Comparison of ENCODE assay signal across 22 cellular contexts in genomic region chr3:61824553-61825135, GRCh38.
DNase-seq lines count a peak whose midpoint lies in the region; ATAC-seq, FAIRE-seq and TF ChIP-seq lines count a peak whose summit lies in the region.
"Had no signal": no experiment of that assay in that cellular context is flagged by ENCODE, and none has a peak within 500 bp of the region (broad histone marks: within the 10 kb centered on the region; RNA-seq: fewer than 3 reads in every experiment).

No MANE protein-coding gene starts in this region.

- H3K36me3 ChIP-seq in HEK293 (ENCODE audit: control insufficient read depth in 2 of 2, insufficient read depth in 1 of 2, low read length in 2 of 2) (no peaks in the 10 kb centered on the region), GM12878 (ENCODE audit: control insufficient read depth in 2 of 2, insufficient read depth in 2 of 2, low read length in 1 of 2) (no peaks in the 10 kb centered on the region), thyroid gland (no peaks in the 10 kb centered on the region)
- H3K36me3 ChIP-seq in CD8-positive, alpha-beta T cell (ENCODE audit: insufficient read depth, low read length), result no peaks in the 10 kb centered on the region

- H3K27me3 Mint-ChIP-seq in natural killer cell (ENCODE audit: low read depth in 2 of 2), result no peaks in the 10 kb centered on the region
- H3K27me3 Mint-ChIP-seq in CD8-positive, alpha-beta T cell (ENCODE audit: low read depth), result no peaks in the 10 kb centered on the region
- H3K27me3 Mint-ChIP-seq: CD8-positive, alpha-beta memory T cell had no signal

- H3K4me1 Mint-ChIP-seq in natural killer cell, result peaks cover 5 to 18% of the 10 kb centered on the region in 2 donors
- no peaks in the 10 kb centered on the region for H3K4me1 Mint-ChIP-seq in CD8-positive, alpha-beta T cell (ENCODE audit: low read depth)
- H3K4me1 Mint-ChIP-seq: CD8-positive, alpha-beta memory T cell had no signal

- H3K27me3 ChIP-seq in GM12878 (replicated peaks in 1 of 2; ENCODE audit: control insufficient read depth in 2 of 2, insufficient read depth in 2 of 2, low read length in 1 of 2) (no peaks in the 10 kb centered on the region), thyroid gland (no peaks in the 10 kb centered on the region)
- H3K27me3 ChIP-seq in CD8-positive, alpha-beta T cell (ENCODE audit: insufficient read depth, low read length), result no peaks in the 10 kb centered on the region

- POLR2A ChIA-PET in HEK293 (lab: Yijun Ruan, JAX), result no interaction called here
- POLR2A ChIA-PET in GM12878 (lab: Charles Lee), result interaction anchor here (1.1 kb wide), 1 partner anchor 10 kb away, joined by 3 read pairs; no protein-coding TSS in a partner anchor
- POLR2A ChIA-PET in CD8-positive, alpha-beta T cell (lab: Charles Lee), result no interaction called here

- SMC1A ChIA-PET in GM12878 (lab: Charles Lee; ENCODE audit: uncharacterized antibody, unreplicated experiment), result interaction anchor here (1.0 to 1.8 kb wide), 9 partner anchors 10 to 261 kb away, joined by 3 to 7 read pairs (median 4); no protein-coding TSS in a partner anchor

- CTCF ChIA-PET in HEK293 (lab: Yijun Ruan, JAX) (no interaction called here), GM12878 (lab: Yijun Ruan, JAX) (interaction anchor here (1.0 to 1.5 kb wide), 3 partner anchors 8 to 262 kb away, joined by 3 read pairs; no protein-coding TSS in a partner anchor)
- CTCF ChIA-PET in CD8-positive, alpha-beta T cell (lab: Charles Lee), result no interaction called here

- no peak for TF ChIP-seq EP300 in GM12878 (IDR thresholded peaks at IDR 0.05; ENCODE audit: borderline replicate concordance in 1 of 2, control insufficient read depth in 1 of 2, low read depth in 2 of 2, low read length in 2 of 2)

- intact Hi-C loops in GM12878 (cut with micrococcal nuclease; ENCODE audit: unreplicated experiment), result no loop called here
- intact Hi-C loops in thyroid gland (cut with DNase I), result no loop called here
- intact Hi-C loops in natural killer cell (cut with micrococcal nuclease), result no loop called here
- intact Hi-C loops in CD8-positive, alpha-beta T cell (cut with DNase I, micrococcal nuclease), result no loop called here

- H3K9me3 ChIP-seq in HEK293 (ENCODE audit: control insufficient read depth, insufficient read depth, low read depth, low read length) (no peaks in the 10 kb centered on the region), GM12878 (replicated peaks; ENCODE audit: control insufficient read depth, insufficient read depth, low read length) (no peaks in the 10 kb centered on the region), thyroid gland (no peaks in the 10 kb centered on the region)
- no peaks in the 10 kb centered on the region for H3K9me3 ChIP-seq in CD8-positive, alpha-beta T cell (ENCODE audit: low read length)
- H3K9me3 ChIP-seq: SK-N-SH had no signal

- no peaks in the 10 kb centered on the region for H3K79me2 ChIP-seq in GM12878 (ENCODE audit: control insufficient read depth, insufficient read depth, low read length)

- TF ChIP-seq CTCF in HEK293 (tag by site-specific recombination; IDR thresholded peaks at IDR 0.05) (no peak), GM12878 (IDR thresholded peaks at IDR 0.05 in 2 of 3, conservative IDR thresholded peaks at IDR 0.05 in 1 of 3; ENCODE audit: control insufficient read depth in 2 of 3, extremely low read depth in 1 of 3, insufficient read depth in 1 of 3, low read depth in 3 of 3, low read length in 3 of 3) (no peak), thyroid gland (IDR thresholded peaks at IDR 0.05) (no peak), natural killer cell (IDR thresholded peaks at IDR 0.05) (no peak)
- TF ChIP-seq CTCF in CD8-positive, alpha-beta T cell (IDR thresholded peaks at IDR 0.05), result no peak

- no TSS peak for BruUV-seq in GM12878 (replicated peaks; lab: Mats Ljungman, UMichigan)

- no peak overlapping the region for H3K4me3 Mint-ChIP-seq in natural killer cell
- H3K4me3 Mint-ChIP-seq in CD8-positive, alpha-beta T cell, result no peak overlapping the region
- H3K4me3 Mint-ChIP-seq: CD8-positive, alpha-beta memory T cell; H9 had no signal

- FAIRE-seq in GM12878 (lab: Jason Lieb, UNC), result no peak
- FAIRE-seq: HTR-8/SVneo had no signal

- H2AFZ ChIP-seq in GM12878 (ENCODE audit: control insufficient read depth, low read depth, low read length), result no peak overlapping the region

- RAD21 ChIA-PET in GM12878 (lab: Charles Lee; ENCODE audit: unreplicated experiment), result interaction anchor here (0.9 to 2.2 kb wide), 5 partner anchors 10 to 260 kb away, joined by 3 to 7 read pairs (median 4); no protein-coding TSS in a partner anchor

- no peaks in the 10 kb centered on the region for H3K36me3 Mint-ChIP-seq in natural killer cell
- H3K36me3 Mint-ChIP-seq in CD8-positive, alpha-beta T cell, result no peaks in the 10 kb centered on the region

- in situ Hi-C loops in GM12878 (cut with MboI), result no loop called here

- no peaks in the 10 kb centered on the region for H4K20me1 ChIP-seq in GM12878 (ENCODE audit: control insufficient read depth, insufficient read depth)

- no peak for TF ChIP-seq RAD21 in GM12878 (IDR thresholded peaks at IDR 0.05; ENCODE audit: insufficient read depth, low read depth, low read length)

- H3K4me2 ChIP-seq in GM12878 (ENCODE audit: control insufficient read depth, insufficient read depth), result no peak overlapping the region
- H3K4me2 ChIP-seq: SK-N-SH had no signal

- H3K27ac ChIP-seq in HEK293 (ENCODE audit: extremely low read depth, low read depth, low read length) (no peak overlapping the region), GM12878 (ENCODE audit: control insufficient read depth, insufficient read depth) (no peak overlapping the region), thyroid gland (peak overlapping the region; percentile 20 to 62 (median 42))
- no peak overlapping the region for H3K27ac ChIP-seq in CD8-positive, alpha-beta T cell (ENCODE audit: low read depth, low read length)

- no peak overlapping the region for H3K4me3 ChIP-seq in HEK293 (ENCODE audit: low read depth, low read length)
- no peak overlapping the region for H3K4me3 ChIP-seq in GM12878
- no peak overlapping the region for H3K4me3 ChIP-seq in thyroid gland (replicated peaks in 1 of 3)
- no peak overlapping the region for H3K4me3 ChIP-seq in CD8-positive, alpha-beta T cell (ENCODE audit: low read depth, low read length)

- H3K9ac ChIP-seq in GM12878 (ENCODE audit: control insufficient read depth, insufficient read depth, low read length), result no peak overlapping the region
- H3K9ac ChIP-seq: SK-N-SH had no signal

- peaks cover 2 to 3% of the 10 kb centered on the region in 2 donors for H3K9me3 Mint-ChIP-seq in natural killer cell
- H3K9me3 Mint-ChIP-seq in CD8-positive, alpha-beta T cell, result no peaks in the 10 kb centered on the region
- H3K9me3 Mint-ChIP-seq: H9 had no signal

- H3K27ac Mint-ChIP-seq in natural killer cell, result no peak overlapping the region
- no peak overlapping the region for H3K27ac Mint-ChIP-seq in CD8-positive, alpha-beta T cell
- H3K27ac Mint-ChIP-seq: CD8-positive, alpha-beta memory T cell had no signal

- 34% methylated on average over 2 of the region's 2 CpGs for WGBS in GM12878 (ENCODE audit: insufficient coverage, insufficient replicate concordance, low lambda C conversion rate, missing lambda C conversion rate)
- WGBS in thyroid gland, 2 donors, result 74 to 75% methylated on average over 2 of the region's 2 CpGs

- H3K4me1 ChIP-seq in HEK293 (ENCODE audit: control insufficient read depth, insufficient read depth, low read length) (peaks cover 8% of the 10 kb centered on the region), GM12878 (ENCODE audit: control insufficient read depth, insufficient read depth, low read length) (no peaks in the 10 kb centered on the region), thyroid gland (peaks cover 27 to 51% of the 10 kb centered on the region in 2 donors)
- H3K4me1 ChIP-seq in CD8-positive, alpha-beta T cell (ENCODE audit: insufficient read depth, low read length), result no peaks in the 10 kb centered on the region

- DNase-seq in GM12878 (ENCODE audit: low read depth, low spot score) (no peak), kidney tubule cell (ENCODE audit: low spot score) (peak; percentile 78), thyroid gland (peak; percentile 44 to 64), natural killer cell (no peak)
- DNase-seq in CD8-positive, alpha-beta T cell, result no peak
- DNase-seq: C1 segment of cervical spinal cord; CD8-positive, alpha-beta memory T cell; DMS79; H9; IMR-90; MV-4-11; NCI-H1694 treated with DMSO at 0.1 percent for 48 hours; NCI-H446 treated with DMSO at 0.1 percent for 48 hours; NCI-H526 treated with DMSO at 0.1 percent for 48 hours; PC-3; RPMI8226; SHP77 treated with DMSO at 0.1 percent for 48 hours; SK-N-SH had no signal

- TF ChIP-seq POLR2A in GM12878 (IDR thresholded peaks at IDR 0.05; ENCODE audit: low read depth, low read length), result no peak
- no peak for TF ChIP-seq POLR2A in thyroid gland (IDR thresholded peaks at IDR 0.05)

- peak; percentile 65 for ATAC-seq in GM12878
- no peak for ATAC-seq in HG03378 (IDR thresholded peaks at IDR 0.05; ENCODE audit: unreplicated experiment)
- ATAC-seq in natural killer cell, result no peak
- no peak for ATAC-seq in CD8-positive, alpha-beta T cell
- ATAC-seq in HG02973 (IDR thresholded peaks at IDR 0.05; ENCODE audit: unreplicated experiment), result no peak
- ATAC-seq: PC-3 had no signal

TF ChIP-seq in HEK293, 187 proteins besides CTCF, POLR2A, EP300 and RAD21:
- TF ChIP-seq ZNF555 (tag by site-specific recombination; conservative IDR thresholded peaks at IDR 0.05) (no peak), OSR2 (tag by site-specific recombination; IDR thresholded peaks at IDR 0.05) (0 out of 2 replicates have a peak, but pooled peaks have one; percentile 9)
TF ChIP-seq in HEK293: peak in this region for 1.

TF ChIP-seq in GM12878, 131 proteins besides CTCF, POLR2A, EP300 and RAD21 (continues in another document):
- TF ChIP-seq MYC (IDR thresholded peaks at IDR 0.05; ENCODE audit: insufficient read depth, insufficient read length, insufficient replicate concordance, low read length, severe bottlenecking) (no peak), MEF2A (IDR thresholded peaks at IDR 0.05; ENCODE audit: insufficient read depth, low read depth, low read length) (no peak), ATF2 (IDR thresholded peaks at IDR 0.05; ENCODE audit: low read length) (no peak)

Comparison
In these comparisons a context has a peak if more than half of its experiments do, and no peak if none do; other contexts are left out.
1. H3K27ac ChIP-seq: peak in thyroid gland (3 of 3); none in HEK293 (single experiment), GM12878 (single experiment) and CD8-positive, alpha-beta T cell (single experiment).
2. DNase-seq: peak in kidney tubule cell (single experiment) and thyroid gland (2 of 2); none in GM12878 (single experiment), natural killer cell (single experiment) and CD8-positive, alpha-beta T cell (0 of 7).